In genomic region chr17:78377858-78378224, GRCh38 we compare ENCODE assay signal across 9 cellular contexts. TPM values are rescaled to one million over a fixed set of nuclear protein-coding genes. Genes with fewer than 3 reads are reported as not detected.
DNase-seq lines count a peak whose midpoint lies in the region; ATAC-seq, FAIRE-seq and TF ChIP-seq lines count a peak whose summit lies in the region.
"Had no signal": no experiment of that assay in that cellular context is flagged by ENCODE, and none has a peak within 500 bp of the region (broad histone marks: within the 10 kb centered on the region; RNA-seq: fewer than 3 reads in every experiment).

No MANE protein-coding gene starts in this region.

- no peak for TF ChIP-seq CTCF in AG10803 (conservative IDR thresholded peaks at IDR 0.05; ENCODE audit: low read length)
- TF ChIP-seq CTCF in colonic mucosa (IDR thresholded peaks at IDR 0.05), result no peak

- H3K9ac ChIP-seq in colonic mucosa (ENCODE audit: low read depth in 2 of 2, low read length in 2 of 2), result peak overlapping the region; percentile 92 to 97

- H3K4me3 Mint-ChIP-seq in naive B cell, result peak overlapping the region; percentile 75 to 96 (median 90)

- H3K4me1 ChIP-seq in colonic mucosa, result peaks cover 16% of the 10 kb centered on the region

- H3K4me3 ChIP-seq in AG10803 (ENCODE audit: low read length) (peak overlapping the region; percentile 90), MG63 (peak overlapping the region; percentile 95), colonic mucosa (peak overlapping the region; percentile 91)

- TF ChIP-seq POLR2A in GM12892 (IDR thresholded peaks at IDR 0.05; ENCODE audit: low read depth, low read length), result no peak

- peaks cover 16 to 37% (median 27%) of the 10 kb centered on the region in 3 donors for H3K4me1 Mint-ChIP-seq in naive B cell

- H3K9me3 Mint-ChIP-seq in naive B cell, result no peaks in the 10 kb centered on the region

- peaks cover 0 to 10% (median 5%) of the 10 kb centered on the region in 3 donors for H3K27me3 Mint-ChIP-seq in naive B cell

- peak overlapping the region; percentile 86 for H3K27ac ChIP-seq in colonic mucosa

- peaks cover 13% of the 10 kb centered on the region for H3K36me3 ChIP-seq in MG63
- H3K36me3 ChIP-seq in colonic mucosa, result no peaks in the 10 kb centered on the region

- intact Hi-C loops in colonic mucosa (cut with DNase I), result no loop called here

- H3K27ac Mint-ChIP-seq in naive B cell, result peak overlapping the region in 5 of 6 donors; percentile 73 to 91 (median 76)

- H3K36me3 Mint-ChIP-seq in naive B cell, result no peaks in the 10 kb centered on the region

- ATAC-seq in naive B cell (ENCODE audit: low read depth in 2 of 2) (no peak), HG02798 (IDR thresholded peaks at IDR 0.05; ENCODE audit: poor library complexity, unreplicated experiment) (no peak), GM21423 (IDR thresholded peaks at IDR 0.05; ENCODE audit: unreplicated experiment) (no peak)

- DNase-seq in AG10803 (ENCODE audit: low read depth), result no peak
- no peak for DNase-seq in MG63
- DNase-seq in colonic mucosa, result no peak
- DNase-seq in naive B cell, result no peak
- DNase-seq in inferior parietal cortex (ENCODE audit: extremely low spot score), result no peak
- no peak for DNase-seq in GM12892 (ENCODE audit: insufficient read length)

- H3K9me3 ChIP-seq in MG63 (no peaks in the 10 kb centered on the region), colonic mucosa (no peaks in the 10 kb centered on the region)

- no peak for FAIRE-seq in GM12892 (lab: Jason Lieb, UNC)
- FAIRE-seq: TTC549 had no signal

- H3K27me3 ChIP-seq in MG63 (no peaks in the 10 kb centered on the region), colonic mucosa (no peaks in the 10 kb centered on the region)

RNA-seq across cellular contexts. Expression of gene PGS1, which starts 0.6 kb away (rescaled TPM):
- 47.3 and 48.7 TPM in 2 replicates for total RNA-seq in MG63 (2014; rRNA removed; shearing (Covaris generic); ENCODE audit: low replicate concordance)
- total RNA-seq in colonic mucosa, result 10 to 100 TPM; 33.3 to 40.2 TPM
- polyA plus RNA-seq in naive B cell (ENCODE audit: low read depth in 6 of 6), result 10 to 100 TPM; 23.9 to 50.1 (median 29.8) TPM
- polyA plus RNA-seq in GM12892 (2012; ENCODE audit: missing spikeins), result 16.9 TPM

RNA-seq across cellular contexts. Expression of gene SOCS3, which starts 18.0 kb away (rescaled TPM):
- 23.4 and 32.9 TPM in 2 replicates for total RNA-seq in MG63 (2014; rRNA removed; shearing (Covaris generic); ENCODE audit: low replicate concordance)
- 10 to 100 TPM; 19.7 to 29.4 TPM for total RNA-seq in colonic mucosa
- 10 to 100 TPM in 4 of 6 donors, 1 to 10 TPM in 2; 4.7 to 29.1 (median 15.2) TPM for polyA plus RNA-seq in naive B cell (ENCODE audit: low read depth in 6 of 6)
- 2.3 TPM for polyA plus RNA-seq in GM12892 (2012; ENCODE audit: missing spikeins)
